Comparison of ENCODE assay signal across 1 cellular context in the genomic region with DNA sequence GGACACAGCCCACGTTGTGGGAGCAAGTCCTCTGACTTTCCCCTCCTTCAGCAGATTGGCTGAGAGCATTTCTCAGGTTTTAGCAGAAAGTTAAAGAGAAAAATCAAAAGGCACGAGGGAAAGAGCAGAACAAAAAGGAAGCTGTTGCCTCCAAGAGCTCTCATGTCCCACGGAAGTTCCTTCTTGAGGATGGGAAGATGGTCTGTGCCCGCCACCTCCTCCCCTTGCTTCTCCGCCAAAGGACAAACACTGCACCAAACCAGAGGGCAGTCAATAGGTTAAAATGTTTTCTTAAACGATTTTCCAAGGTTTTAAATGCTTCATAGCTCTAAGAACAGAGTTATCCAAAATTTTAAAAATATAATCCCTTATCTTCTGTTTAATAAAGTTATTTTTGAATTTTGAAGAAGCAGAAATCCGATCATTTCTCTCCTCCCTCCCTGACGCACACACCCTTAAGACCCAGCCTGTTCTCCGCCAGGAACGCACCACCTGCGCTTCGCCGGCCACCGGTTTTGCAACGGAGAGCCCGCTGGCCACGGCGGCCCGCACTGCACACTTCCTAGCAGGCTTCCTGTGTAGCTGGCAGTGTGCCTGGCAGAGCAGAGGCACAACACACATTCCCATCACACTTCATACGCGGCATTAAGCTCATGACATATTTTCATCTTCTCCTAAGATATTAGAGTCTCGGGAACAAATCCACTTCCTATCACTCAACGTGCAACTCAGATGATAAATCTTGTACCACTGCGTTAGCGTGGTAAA.
TF ChIP-seq lines count a peak whose summit lies in the region.

No MANE protein-coding gene starts in this region.

TF ChIP-seq in endothelial cell of umbilical vein, 7 proteins besides CTCF, POLR2A, EP300 and RAD21:
- TF ChIP-seq, protein P1, sequence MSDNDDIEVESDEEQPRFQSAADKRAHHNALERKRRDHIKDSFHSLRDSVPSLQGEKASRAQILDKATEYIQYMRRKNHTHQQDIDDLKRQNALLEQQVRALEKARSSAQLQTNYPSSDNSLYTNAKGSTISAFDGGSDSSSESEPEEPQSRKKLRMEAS (IDR thresholded peaks at IDR 0.05; ENCODE audit: insufficient read depth, insufficient read length): no peak
- TF ChIP-seq JUN (IDR thresholded peaks at IDR 0.05; ENCODE audit: borderline replicate concordance, insufficient read depth, insufficient read length, low read depth) (no peak), MYC (IDR thresholded peaks at IDR 0.05; ENCODE audit: low read depth, low read length) (no peak), EZH2 (IDR thresholded peaks at IDR 0.05; ENCODE audit: borderline replicate concordance, low read depth, low read length, severe bottlenecking) (no peak), GATA2 (IDR thresholded peaks at IDR 0.05; ENCODE audit: insufficient read depth, insufficient read length, low read depth, low read length) (no peak), POLR2AphosphoS5 (IDR thresholded peaks at IDR 0.05; ENCODE audit: insufficient read depth, low read depth, low read length) (no peak), FOS (IDR thresholded peaks at IDR 0.05; ENCODE audit: borderline replicate concordance, insufficient read depth, low read length) (no peak)
